Comparison of ENCODE assay signal across 13 cellular contexts in the genomic region with DNA sequence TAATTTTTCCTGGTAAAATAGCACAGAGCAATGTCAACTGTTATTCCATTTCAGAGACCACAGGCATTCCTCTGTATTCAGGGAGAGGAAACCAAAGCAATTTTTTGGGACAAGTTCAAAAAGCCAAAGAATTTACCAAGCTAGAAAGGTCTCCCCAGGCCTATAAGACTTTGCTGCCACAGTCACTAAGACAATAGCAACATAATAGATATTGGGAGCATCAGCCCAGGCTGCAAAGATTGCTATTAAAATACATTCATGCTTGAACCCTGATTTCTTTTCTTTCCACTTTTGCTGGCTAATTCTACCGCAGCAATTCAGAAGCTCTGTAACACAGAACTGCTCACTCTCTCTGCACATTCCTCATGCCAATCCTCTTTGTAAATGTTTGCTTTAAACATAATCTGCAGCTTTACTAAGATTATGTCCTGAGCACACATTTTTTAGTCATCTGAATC.
DNase-seq lines count a peak whose midpoint lies in the region; ATAC-seq and TF ChIP-seq lines count a peak whose summit lies in the region.
"Had no signal": no experiment of that assay in that cellular context is flagged by ENCODE, and none has a peak within 500 bp of the region (broad histone marks: within the 10 kb centered on the region; RNA-seq: fewer than 3 reads in every experiment).

No MANE protein-coding gene starts in this region.

- peak overlapping the region; percentile 90 for H2BK5ac ChIP-seq in IMR-90 (ENCODE audit: low read depth, low read length, poor library complexity, severe bottlenecking)

- no peak overlapping the region for H2AK5ac ChIP-seq in IMR-90 (ENCODE audit: low read depth, low read length)

- no TSS peak for BruUV-seq in IMR-90 (replicated peaks; lab: Mats Ljungman, UMichigan)

- WGBS in IMR-90 (ENCODE audit: extremely low coverage in 2 of 2, insufficient read length in 1 of 2), 2 experiments, result no CpG with 5 or more reads among the region's 1 CpG
- WGBS in body of pancreas, 2 donors, result 5 to 21% methylated on average over 1 of the region's 1 CpG
- 27 to 29% methylated on average over 1 of the region's 1 CpG for WGBS in thyroid gland, 2 donors

- peak overlapping the region; percentile 87; the same call in 1 of the 2 replicates for H3K56ac ChIP-seq in IMR-90 (ENCODE audit: extremely low read depth, insufficient read depth, low read length)

- H3K9me1 ChIP-seq in IMR-90 (ENCODE audit: insufficient read depth, low read length), result peaks cover 50% of the 10 kb centered on the region

- H3K4me1 ChIP-seq in IMR-90 (ENCODE audit: control insufficient read depth, insufficient read depth, low read length), result peaks cover 59% of the 10 kb centered on the region
- H3K4me1 ChIP-seq in body of pancreas, result peaks cover 72% of the 10 kb centered on the region
- H3K4me1 ChIP-seq in left lung, result peaks cover 42 to 83% of the 10 kb centered on the region in 2 donors
- H3K4me1 ChIP-seq in thyroid gland, result peaks cover 23 to 55% of the 10 kb centered on the region in 2 donors
- 0 out of 2 replicates have a peak, but pooled peaks cover 3% of the 10 kb centered on the region for H3K4me1 ChIP-seq in BE2C

- TF ChIP-seq CTCF in IMR-90 (conservative IDR thresholded peaks at IDR 0.05; ENCODE audit: low read depth, low read length), result no peak
- no peak for TF ChIP-seq CTCF in body of pancreas (IDR thresholded peaks at IDR 0.05)
- TF ChIP-seq CTCF in left lung (IDR thresholded peaks at IDR 0.05), result no peak
- TF ChIP-seq CTCF in thyroid gland (IDR thresholded peaks at IDR 0.05), result no peak
- no peak for TF ChIP-seq CTCF in BE2C (IDR thresholded peaks at IDR 0.05; ENCODE audit: low read depth, low read length)

- peak; percentile 74 for ATAC-seq in IMR-90 (ENCODE audit: low read depth)
- no peak for ATAC-seq in body of pancreas
- peak; percentile 18 for ATAC-seq in left lung
- ATAC-seq: foreskin keratinocyte, lower lobe of right lung, T-helper 17 cell had no signal

- no peak overlapping the region for H2AK9ac ChIP-seq in IMR-90 (replicated peaks; ENCODE audit: low read depth, low read length, poor library complexity)

- no peak for TF ChIP-seq RAD21 in IMR-90 (IDR thresholded peaks at IDR 0.05; ENCODE audit: low read length)

- peak overlapping the region; percentile 97; the same call in 1 of the 2 replicates for H3K27ac ChIP-seq in IMR-90 (ENCODE audit: insufficient read depth, low read length)
- peak overlapping the region in 3 of 4 donors; percentile 16 to 46 (median 45) for H3K27ac ChIP-seq in body of pancreas
- H3K27ac ChIP-seq in left lung, result peak overlapping the region; percentile 30 to 45
- peak overlapping the region; percentile 6 to 52 (median 42) for H3K27ac ChIP-seq in thyroid gland
- H3K27ac ChIP-seq: foreskin keratinocyte had no signal

- H3K18ac ChIP-seq in IMR-90 (ENCODE audit: low read depth, low read length), result no peak overlapping the region; the same call in 1 of the 2 replicates

- no peak overlapping the region for H3K23ac ChIP-seq in IMR-90 (ENCODE audit: low read depth, low read length)

- CTCF ChIA-PET in IMR-90 (lab: Yijun Ruan, JAX), result interaction anchor here (1.0 to 2.9 kb wide), 3 partner anchors 13 to 246 kb away, joined by 4 to 9 read pairs (median 5); no protein-coding TSS in a partner anchor

- no peaks in the 10 kb centered on the region for H3K9me3 ChIP-seq in IMR-90 (ENCODE audit: control insufficient read depth, insufficient read depth, low read length)
- H3K9me3 ChIP-seq in body of pancreas, result no peaks in the 10 kb centered on the region
- no peaks in the 10 kb centered on the region for H3K9me3 ChIP-seq in left lung
- H3K9me3 ChIP-seq in thyroid gland, result no peaks in the 10 kb centered on the region
- H3K9me3 ChIP-seq in BE2C, result no peaks in the 10 kb centered on the region
- H3K9me3 ChIP-seq: lower lobe of right lung, right atrium auricular region had no signal

- peak overlapping the region; percentile 55; the same call in 1 of the 2 replicates for H2BK20ac ChIP-seq in IMR-90 (ENCODE audit: low read depth, low read length)

- in situ Hi-C loops in IMR-90 (cut with MboI; ENCODE audit: low sequenced_read_pairs), result no loop called here

- POLR2A ChIA-PET in IMR-90 (lab: Charles Lee; ENCODE audit: unreplicated experiment), result interaction anchor here (0.7 to 1.0 kb wide), 4 partner anchors 12 to 50 kb away, joined by 3 to 5 read pairs (median 3); no protein-coding TSS in a partner anchor

- no peak overlapping the region for H2AFZ ChIP-seq in IMR-90 (replicated peaks; ENCODE audit: low read length, poor library complexity)

- H2BK120ac ChIP-seq in IMR-90 (ENCODE audit: low read depth, low read length), result peak overlapping the region; percentile 25

- dilution Hi-C loops in IMR-90 (cut with HindIII; ENCODE audit: low sequenced_read_pairs, unreplicated experiment), result loop anchor here (25.0 kb wide), 1 partner anchor 143 kb away; no protein-coding TSS in a partner anchor

- H3K4me3 ChIP-seq in IMR-90 (ENCODE audit: insufficient read depth, low read depth, low read length), result no peak overlapping the region
- no peak overlapping the region for H3K4me3 ChIP-seq in body of pancreas
- H3K4me3 ChIP-seq in left lung, result no peak overlapping the region
- H3K4me3 ChIP-seq in thyroid gland (replicated peaks in 1 of 3), result no peak overlapping the region
- H3K4me3 ChIP-seq in BE2C (ENCODE audit: low read depth, low read length), result no peak overlapping the region
- H3K4me3 ChIP-seq: lower lobe of right lung, right atrium auricular region had no signal

- H4K20me1 ChIP-seq in IMR-90 (ENCODE audit: insufficient read depth, low read length), result peaks cover 3% of the 10 kb centered on the region; the same call in 1 of the 2 replicates

- H4K5ac ChIP-seq in IMR-90 (ENCODE audit: low read depth, low read length), result no peak overlapping the region

- no peak overlapping the region for H3K14ac ChIP-seq in IMR-90 (replicated peaks; ENCODE audit: low read depth, low read length)

- H3K36me3 ChIP-seq in IMR-90 (ENCODE audit: control insufficient read depth, insufficient read depth, low read length), result no peaks in the 10 kb centered on the region
- no peaks in the 10 kb centered on the region for H3K36me3 ChIP-seq in body of pancreas (replicated peaks in 1 of 2; ENCODE audit: insufficient read depth in 1 of 2, low read depth in 2 of 2)
- no peaks in the 10 kb centered on the region for H3K36me3 ChIP-seq in left lung
- no peaks in the 10 kb centered on the region for H3K36me3 ChIP-seq in thyroid gland
- no peaks in the 10 kb centered on the region for H3K36me3 ChIP-seq in BE2C
- H3K36me3 ChIP-seq: lower lobe of right lung, right atrium auricular region had no signal

- no peak overlapping the region for H3K4ac ChIP-seq in IMR-90 (ENCODE audit: low read depth, low read length)

- intact Hi-C loops in IMR-90 (cut with micrococcal nuclease), result no loop called here
- intact Hi-C loops in body of pancreas (cut with DNase I), result no loop called here
- intact Hi-C loops in left lung (cut with DNase I), result no loop called here
- intact Hi-C loops in thyroid gland (cut with DNase I), result no loop called here

- H3K27me3 ChIP-seq in IMR-90 (ENCODE audit: control insufficient read depth, insufficient read depth, low read length) (no peaks in the 10 kb centered on the region), body of pancreas (no peaks in the 10 kb centered on the region), left lung (no peaks in the 10 kb centered on the region), thyroid gland (no peaks in the 10 kb centered on the region), BE2C (no peaks in the 10 kb centered on the region)
- H3K27me3 ChIP-seq: foreskin keratinocyte, right atrium auricular region had no signal

- DNase-seq in IMR-90, result peak; percentile 77
- no peak for DNase-seq in body of pancreas
- no peak for DNase-seq in left lung
- DNase-seq in thyroid gland, result no peak
- DNase-seq in NCI-H1694 (lab: John Stamatoyannopoulos, UW), result no peak
- no peak for DNase-seq in activated effector memory CD4-positive, alpha-beta T cell treated with anti-CD3 and anti-CD28 coated beads, Interleukin-2, amount 50 U/mL, for 16 hours
- DNase-seq in BE2C, result no peak
- DNase-seq: foreskin keratinocyte, H9, lower lobe of right lung, NCI-H748 treated with DMSO at 0.1 percent for 48 hours, T-helper 17 cell had no signal

- peak overlapping the region; percentile 61; the same call in 1 of the 2 replicates for H3K4me2 ChIP-seq in IMR-90 (ENCODE audit: low read depth, low read length)

- no peak overlapping the region for H3K9ac ChIP-seq in IMR-90 (ENCODE audit: low read depth, low read length)

- no peak overlapping the region for H2BK15ac ChIP-seq in IMR-90 (ENCODE audit: low read depth, low read length)

- H3K79me1 ChIP-seq in IMR-90 (ENCODE audit: low read depth in 1 of 2, low read length in 2 of 2), result peaks cover 16 to 47% of the 10 kb centered on the region in 2 experiments; a peak in 3 of 4 replicates

- 0 out of 4 replicates have a peak overlapping the region, but pooled peaks of 1 of the 2 experiments have one; percentile 1 for H4K8ac ChIP-seq in IMR-90 (ENCODE audit: low read depth in 2 of 2, low read length in 2 of 2)

- H4K91ac ChIP-seq in IMR-90 (ENCODE audit: insufficient read depth, low read depth, low read length), result no peak overlapping the region; the same call in 1 of the 2 replicates

- TF ChIP-seq POLR2A in IMR-90 (IDR thresholded peaks at IDR 0.05; ENCODE audit: low read depth, low read length) (no peak), body of pancreas (IDR thresholded peaks at IDR 0.05) (no peak), thyroid gland (IDR thresholded peaks at IDR 0.05) (no peak)

TF ChIP-seq in IMR-90, 13 proteins besides CTCF, POLR2A, EP300 and RAD21 (continues in another document):
- TF ChIP-seq SMC3 (IDR thresholded peaks at IDR 0.05; ENCODE audit: low read depth, low read length), result no peak
- peak; percentile 25; the same call in 1 of the 2 replicates for TF ChIP-seq MAFK (IDR thresholded peaks at IDR 0.05; ENCODE audit: low read depth, low read length)
- TF ChIP-seq, protein P1, sequence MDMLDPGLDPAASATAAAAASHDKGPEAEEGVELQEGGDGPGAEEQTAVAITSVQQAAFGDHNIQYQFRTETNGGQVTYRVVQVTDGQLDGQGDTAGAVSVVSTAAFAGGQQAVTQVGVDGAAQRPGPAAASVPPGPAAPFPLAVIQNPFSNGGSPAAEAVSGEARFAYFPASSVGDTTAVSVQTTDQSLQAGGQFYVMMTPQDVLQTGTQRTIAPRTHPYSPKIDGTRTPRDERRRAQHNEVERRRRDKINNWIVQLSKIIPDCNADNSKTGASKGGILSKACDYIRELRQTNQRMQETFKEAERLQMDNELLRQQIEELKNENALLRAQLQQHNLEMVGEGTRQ (IDR thresholded peaks at IDR 0.05; ENCODE audit: low read depth, low read length), result no peak
- no peak for TF ChIP-seq ELK1 (IDR thresholded peaks at IDR 0.05; ENCODE audit: borderline replicate concordance, low read depth, low read length)

Comparison
In these comparisons a context has a peak if more than half of its experiments do, and no peak if none do; other contexts are left out.
1. H3K27ac ChIP-seq: peak in every context shown above with its lines; median percentile 97 in IMR-90; 45 in body of pancreas; 42 in thyroid gland; 38 in left lung.